1 cellular context compared by ENCODE assay signal in the genomic region with DNA sequence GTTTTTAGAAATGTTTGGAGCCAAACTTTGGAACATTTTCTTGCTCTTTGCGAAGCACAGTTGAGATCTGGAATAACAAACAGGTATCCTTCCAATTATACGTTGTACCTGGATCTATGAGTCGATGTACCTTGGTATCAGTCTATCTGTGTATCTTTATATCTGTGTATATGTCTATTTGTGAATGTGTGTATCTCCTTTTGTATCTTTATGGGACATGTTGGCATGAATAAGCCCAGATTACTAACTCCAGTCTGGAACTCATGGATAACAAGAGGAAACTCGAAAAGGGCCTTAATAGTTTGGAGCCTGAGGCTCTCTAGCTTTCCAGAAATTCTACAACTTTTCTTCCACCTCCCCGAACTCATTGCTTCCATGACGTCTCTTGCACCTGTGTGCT.
TF ChIP-seq lines count a peak whose summit lies in the region.

No MANE protein-coding gene starts in this region.

TF ChIP-seq in GM23338, 12 proteins besides CTCF, POLR2A, EP300 and RAD21:
- no peak for TF ChIP-seq ZNF462 (CRISPR knock-in tag; IDR thresholded peaks at IDR 0.05)
- TF ChIP-seq JUNB (IDR thresholded peaks at IDR 0.05; ENCODE audit: unreplicated experiment): no peak
- no peak for TF ChIP-seq ETS1 (IDR thresholded peaks at IDR 0.05)
- no peak for TF ChIP-seq CREB1 (CRISPR knock-in tag; IDR thresholded peaks at IDR 0.05; ENCODE audit: low read depth)
- no peak for TF ChIP-seq STAT1 (IDR thresholded peaks at IDR 0.05; ENCODE audit: unreplicated experiment)
- no peak for TF ChIP-seq NANOG (IDR thresholded peaks at IDR 0.05; ENCODE audit: borderline replicate concordance)
- no peak for TF ChIP-seq ZNF114 (CRISPR knock-in tag; IDR thresholded peaks at IDR 0.05)
- no peak for TF ChIP-seq REST (IDR thresholded peaks at IDR 0.05; ENCODE audit: unreplicated experiment)
- no peak for TF ChIP-seq EZH2phosphoT487 (IDR thresholded peaks at IDR 0.05; ENCODE audit: unreplicated experiment)
- TF ChIP-seq POLR2AphosphoS5 (IDR thresholded peaks at IDR 0.05; ENCODE audit: low read depth): no peak
